Comparison of ENCODE assay signal across 26 cellular contexts in the genomic region with DNA sequence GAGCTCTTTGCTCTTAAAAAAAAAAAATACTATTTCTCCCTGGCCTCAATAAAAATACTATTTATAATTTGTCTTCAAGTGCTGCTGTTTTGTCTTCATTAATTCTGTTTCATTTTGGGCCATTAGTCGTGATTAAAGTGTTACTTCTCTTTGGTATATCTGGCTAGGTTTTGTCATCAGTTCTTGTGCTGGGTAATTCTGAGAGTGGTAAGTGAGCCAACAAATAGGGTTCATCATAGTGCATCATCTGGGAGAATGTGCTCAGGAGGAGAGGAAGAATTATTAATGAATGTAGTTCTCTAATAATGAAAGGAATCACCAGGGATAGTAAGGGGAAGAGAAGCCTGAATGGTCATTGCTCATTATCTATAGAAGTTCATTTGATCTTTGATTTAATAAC.
"Had no signal": no experiment of that assay in that cellular context is flagged by ENCODE, and none has a peak within 500 bp of the region (broad histone marks: within the 10 kb centered on the region; RNA-seq: fewer than 3 reads in every experiment).

No MANE protein-coding gene starts in this region.

- ATAC-seq: gastroesophageal sphincter; left lung; naive thymus-derived CD4-positive, alpha-beta T cell; upper lobe of right lung had no signal

- H3K27ac Mint-ChIP-seq: dendritic cell treated with granulocyte-macrophage colony-stimulating factor and Interleukin-4, amounts not matched to agents 40 ng/mL and 50 ng/mL, for 4 days had no signal

- H3K36me3 ChIP-seq: breast epithelium, gastroesophageal sphincter, left lung, prostate gland, stomach, upper lobe of right lung had no signal

- FAIRE-seq: TTC549 had no signal

- H3K27ac ChIP-seq: breast epithelium, gastroesophageal sphincter, heart right ventricle, prostate gland, stomach, testis, upper lobe of right lung had no signal

- H3K9me3 ChIP-seq: breast epithelium, gastroesophageal sphincter, left lung, prostate gland, stomach, testis, upper lobe of right lung had no signal

- H3K27me3 ChIP-seq: breast epithelium, gastroesophageal sphincter, heart right ventricle, left lung, stomach, testis, upper lobe of right lung had no signal

- H3K4me3 ChIP-seq: breast epithelium, gastroesophageal sphincter, heart right ventricle, left lung, prostate gland, smooth muscle cell, stomach, testis, upper lobe of right lung had no signal

- H3K4me2 ChIP-seq: smooth muscle cell had no signal

- H3K27me3 Mint-ChIP-seq: dendritic cell treated with granulocyte-macrophage colony-stimulating factor and Interleukin-4, amounts not matched to agents 40 ng/mL and 50 ng/mL, for 4 days; naive thymus-derived CD4-positive, alpha-beta T cell had no signal

- H3K4me3 Mint-ChIP-seq: dendritic cell treated with granulocyte-macrophage colony-stimulating factor and Interleukin-4, amounts not matched to agents 40 ng/mL and 50 ng/mL, for 4 days had no signal

- DNase-seq: activated CD4-positive, alpha-beta T cell treated with anti-CD3 and anti-CD28 coated beads, Interleukin-2, amount 50 U/mL, for 1 hour; activated CD4-positive, CD25-positive, alpha-beta regulatory T cell; activated CD8-positive, alpha-beta memory T cell treated with anti-CD3 and anti-CD28 coated beads for 24 hours; activated naive CD4-positive, alpha-beta T cell; activated T-cell treated with anti-CD3 and anti-CD28 coated beads for 4 hours; aorta; effector memory CD4-positive, alpha-beta T cell; heart right ventricle; islet precursor cell; left lung; mammary epithelial cell; naive thymus-derived CD4-positive, alpha-beta T cell; occipital lobe; right cardiac atrium; stimulated activated CD4-positive, alpha-beta T cell treated with anti-CD3 and anti-CD28 coated beads, Interleukin-4, amount 100 ng/mL, for 4 hours; stimulated activated CD8-positive, alpha-beta memory T cell treated with anti-CD3 and anti-CD28 coated beads, Interleukin-4, amount 100 ng/mL, for 48 hours; stomach; T-helper 2 cell; testis; upper lobe of right lung had no signal

- H3K9me3 Mint-ChIP-seq: dendritic cell treated with granulocyte-macrophage colony-stimulating factor and Interleukin-4, amounts not matched to agents 40 ng/mL and 50 ng/mL, for 4 days had no signal
